ENCODE assay signal across 1 cellular context in the genomic region with DNA sequence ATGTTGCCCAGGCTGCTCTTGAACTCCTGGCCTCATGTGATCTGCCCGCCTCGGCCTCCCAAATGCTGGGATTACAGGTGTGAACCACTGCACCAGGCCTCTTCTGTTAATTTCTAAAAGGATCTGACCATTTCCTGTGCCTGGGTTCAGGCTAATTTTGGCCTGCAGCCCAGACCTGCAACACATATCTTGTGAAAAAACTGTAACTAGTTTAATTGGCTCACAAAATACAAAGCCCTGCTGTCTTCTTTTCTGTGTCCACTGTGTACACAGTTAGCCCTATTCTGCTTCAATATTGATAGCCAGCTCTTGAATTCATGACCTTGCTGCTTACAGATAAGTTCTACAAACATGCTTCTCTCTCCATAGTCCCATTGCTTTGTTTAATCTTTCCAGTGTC.
TF ChIP-seq lines count a peak whose summit lies in the region.

No MANE protein-coding gene starts in this region.

TF ChIP-seq in H1, 55 proteins besides CTCF, POLR2A, EP300 and RAD21 (continued from another document):
- TF ChIP-seq CTBP2 (IDR thresholded peaks at IDR 0.05; ENCODE audit: borderline replicate concordance, insufficient read depth, insufficient read length, low read length) (no peak), SIX5 (IDR thresholded peaks at IDR 0.05; ENCODE audit: low read depth, low read length) (no peak), TCF12 (IDR thresholded peaks at IDR 0.05; ENCODE audit: low read depth, low read length) (no peak), KDM4A (IDR thresholded peaks at IDR 0.05; ENCODE audit: low read depth, low read length, severe bottlenecking) (no peak), BRCA1 (IDR thresholded peaks at IDR 0.05; ENCODE audit: low read depth, low read length) (no peak), TAF1 (IDR thresholded peaks at IDR 0.05; ENCODE audit: low read depth, low read length) (no peak), EGR1 (IDR thresholded peaks at IDR 0.05; ENCODE audit: borderline replicate concordance, low read depth, low read length) (no peak), TBP (IDR thresholded peaks at IDR 0.05; ENCODE audit: low read depth, low read length) (no peak), JUN (IDR thresholded peaks at IDR 0.05; ENCODE audit: low read depth, low read length) (no peak), CEBPB (IDR thresholded peaks at IDR 0.05; ENCODE audit: low read depth, low read length) (no peak), SIN3A (conservative IDR thresholded peaks at IDR 0.05 in 1 of 2, IDR thresholded peaks at IDR 0.05 in 1 of 2; ENCODE audit: low read depth in 1 of 2, low read length in 2 of 2) (no peak), HDAC6 (IDR thresholded peaks at IDR 0.05; ENCODE audit: low read depth, low read length) (no peak)
